Comparison of ENCODE assay signal across 11 cellular contexts in genomic region chr5:138706655-138707480, GRCh38. TPM values are rescaled to one million over a fixed set of nuclear protein-coding genes. Genes with fewer than 3 reads are reported as not detected.
DNase-seq lines count a peak whose midpoint lies in the region; ATAC-seq, FAIRE-seq and TF ChIP-seq lines count a peak whose summit lies in the region.
"Had no signal": no experiment of that assay in that cellular context is flagged by ENCODE, and none has a peak within 500 bp of the region (broad histone marks: within the 10 kb centered on the region; RNA-seq: fewer than 3 reads in every experiment).

No MANE protein-coding gene starts in this region.

- no peaks in the 10 kb centered on the region for H3K36me3 Mint-ChIP-seq in nephron progenitor cell (ENCODE audit: low read depth)
- H3K36me3 Mint-ChIP-seq: activated naive CD8-positive, alpha-beta T cell treated with anti-CD3 and anti-CD28 coated beads, Interleukin-2, amount 10 ng/mL, durations not matched to agents 7 days and 5 days had no signal

- H3K4me2 ChIP-seq in BLaER1 treated with 17β-estradiol and CSF1 and Interleukin-3, amounts not matched to agents 10 nM and 100 nM: peak overlapping the region in 6 of 11 experiments; percentile 17 to 54 (median 50); a peak in 10 of 22 replicates

- no peaks in the 10 kb centered on the region for H4K20me1 ChIP-seq in BLaER1 treated with 17β-estradiol and CSF1 and Interleukin-3, amounts not matched to agents 10 nM and 100 nM

- H3K4me3 Mint-ChIP-seq in nephron progenitor cell: no peak overlapping the region
- H3K4me3 Mint-ChIP-seq: activated naive CD8-positive, alpha-beta T cell treated with anti-CD3 and anti-CD28 coated beads, Interleukin-2, amount 10 ng/mL, durations not matched to agents 7 days and 5 days had no signal

- no peaks in the 10 kb centered on the region for H3K9me3 Mint-ChIP-seq in nephron progenitor cell
- H3K9me3 Mint-ChIP-seq: activated naive CD8-positive, alpha-beta T cell treated with anti-CD3 and anti-CD28 coated beads, Interleukin-2, amount 10 ng/mL, durations not matched to agents 7 days and 5 days had no signal

- no peaks in the 10 kb centered on the region; a peak in 1 of 22 replicates for H3K27me3 ChIP-seq in BLaER1 treated with 17β-estradiol and CSF1 and Interleukin-3, amounts not matched to agents 10 nM and 100 nM
- no peaks in the 10 kb centered on the region for H3K27me3 ChIP-seq in small intestine (ENCODE audit: control insufficient read depth in 2 of 2, insufficient read depth in 2 of 2, low read length in 2 of 2)

- 70 to 77% (median 70%) methylated on average over 10 of the region's 10 CpGs for WGBS in small intestine, 3 donors

- DNase-seq in LHCN-M2 (ENCODE audit: low read depth): peak; percentile 87
- peak; percentile 56 for DNase-seq in dermis blood vessel endothelial cell
- DNase-seq in nephron progenitor cell: no peak
- DNase-seq in small intestine: no peak
- DNase-seq in NCI-H2107 treated with DMSO at 0.1 percent for 48 hours (lab: John Stamatoyannopoulos, UW; ENCODE audit: unreplicated experiment): no peak
- no peak for DNase-seq in GM19239 (ENCODE audit: insufficient read length, low spot score)
- DNase-seq: activated naive CD8-positive, alpha-beta T cell treated with anti-CD3 and anti-CD28 coated beads, Interleukin-2, amount 10 ng/mL, durations not matched to agents 7 days and 5 days; NCI-H526; stimulated activated naive CD4-positive, alpha-beta T cell treated with Interleukin-2 at 50 U/mL for 16 hours had no signal

- no peak overlapping the region for H3K27ac ChIP-seq in BLaER1 treated with 17β-estradiol and CSF1 and Interleukin-3, amounts not matched to agents 10 nM and 100 nM
- no peak overlapping the region for H3K27ac ChIP-seq in small intestine (ENCODE audit: low read depth in 1 of 2, low read length in 1 of 2)

- FAIRE-seq in small intestine (lab: Jason Lieb, UNC) (no peak), GM19239 (lab: Jason Lieb, UNC) (no peak)

- no peak overlapping the region for H3K4me3 ChIP-seq in BLaER1 treated with 17β-estradiol and CSF1 and Interleukin-3, amounts not matched to agents 10 nM and 100 nM
- no peak overlapping the region for H3K4me3 ChIP-seq in small intestine (ENCODE audit: low read depth in 1 of 2, low read length in 2 of 2)

- H3K9ac ChIP-seq in BLaER1 treated with 17β-estradiol and CSF1 and Interleukin-3, amounts not matched to agents 10 nM and 100 nM: no peak overlapping the region

- H3K27ac Mint-ChIP-seq in nephron progenitor cell: peak overlapping the region; percentile 36
- H3K27ac Mint-ChIP-seq: activated naive CD8-positive, alpha-beta T cell treated with anti-CD3 and anti-CD28 coated beads, Interleukin-2, amount 10 ng/mL, durations not matched to agents 7 days and 5 days had no signal

- H3K27me3 Mint-ChIP-seq in nephron progenitor cell (ENCODE audit: low read depth, poor library complexity): no peaks in the 10 kb centered on the region

- H3K36me3 ChIP-seq in BLaER1 treated with 17β-estradiol and CSF1 and Interleukin-3, amounts not matched to agents 10 nM and 100 nM: no peaks in the 10 kb centered on the region
- H3K36me3 ChIP-seq in small intestine (ENCODE audit: control insufficient read depth in 2 of 2, insufficient read depth in 2 of 2, low read length in 2 of 2): no peaks in the 10 kb centered on the region

- no peak for TF ChIP-seq CTCF in nephron progenitor cell (IDR thresholded peaks at IDR 0.05)

- peaks cover 0 to 18% (median 10%) of the 10 kb centered on the region in 10 experiments; a peak in 12 of 20 replicates for H3K4me1 ChIP-seq in BLaER1 treated with 17β-estradiol and CSF1 and Interleukin-3, amounts not matched to agents 10 nM and 100 nM
- no peaks in the 10 kb centered on the region for H3K4me1 ChIP-seq in small intestine (ENCODE audit: control insufficient read depth in 2 of 2, insufficient read depth in 1 of 2, low read depth in 1 of 2, low read length in 1 of 2)

- H3K9me3 ChIP-seq in BLaER1 treated with 17β-estradiol and CSF1 and Interleukin-3, amounts not matched to agents 10 nM and 100 nM (replicated peaks in 1 of 11): no peaks in the 10 kb centered on the region
- no peaks in the 10 kb centered on the region for H3K9me3 ChIP-seq in small intestine (ENCODE audit: control insufficient read depth, low read depth)

- no peak for ATAC-seq in HG03139 (IDR thresholded peaks at IDR 0.05; ENCODE audit: unreplicated experiment)

- peaks cover 49% of the 10 kb centered on the region for H3K4me1 Mint-ChIP-seq in nephron progenitor cell
- H3K4me1 Mint-ChIP-seq: activated naive CD8-positive, alpha-beta T cell treated with anti-CD3 and anti-CD28 coated beads, Interleukin-2, amount 10 ng/mL, durations not matched to agents 7 days and 5 days had no signal

RNA-seq across cellular contexts. Expression of gene CTNNA1, which starts 46.4 kb away (rescaled TPM):
- 225 and 232 TPM in 2 replicates for total RNA-seq in LHCN-M2 (2014; rRNA removed)
- polyA plus RNA-seq in LHCN-M2 (2012): 195 TPM
- total RNA-seq in dermis blood vessel endothelial cell: 643 and 770 TPM in 2 replicates
- polyA plus RNA-seq in small intestine: 100 to 1,000 TPM; 145 to 222 (median 169) TPM

Comparison
In these comparisons a context has a peak if more than half of its experiments do, and no peak if none do; other contexts are left out.
1. DNase-seq: peak in LHCN-M2 (single experiment) and dermis blood vessel endothelial cell (single experiment); none in nephron progenitor cell (single experiment), small intestine (single experiment), NCI-H2107 treated with DMSO at 0.1 percent for 48 hours (single experiment) and GM19239 (single experiment).